23 cellular contexts compared by ENCODE assay signal in the genomic region with DNA sequence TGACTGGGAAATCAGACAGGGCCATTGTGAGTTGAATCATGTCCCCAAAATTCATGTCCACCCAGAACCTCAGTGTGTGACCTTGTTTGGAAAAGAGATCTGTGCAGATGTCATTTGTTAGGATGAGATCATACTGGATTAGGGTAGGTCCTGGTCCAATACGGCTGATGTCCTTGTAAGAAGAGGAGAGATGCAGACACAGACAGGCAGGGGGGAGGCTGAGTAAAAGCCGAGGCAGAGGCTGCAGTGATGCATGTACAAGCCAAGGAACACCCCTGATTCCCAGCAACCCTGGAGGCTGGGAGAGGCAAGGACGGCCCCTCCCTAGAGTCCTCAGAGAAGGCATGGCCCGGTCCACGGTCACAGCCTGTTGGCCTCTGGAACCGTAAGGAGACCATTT. TPM values are rescaled to one million over a fixed set of nuclear protein-coding genes. Genes with fewer than 3 reads are reported as not detected.
DNase-seq lines count a peak whose midpoint lies in the region; ATAC-seq, FAIRE-seq and TF ChIP-seq lines count a peak whose summit lies in the region.
"Had no signal": no experiment of that assay in that cellular context is flagged by ENCODE, and none has a peak within 500 bp of the region (broad histone marks: within the 10 kb centered on the region; RNA-seq: fewer than 3 reads in every experiment).

No MANE protein-coding gene starts in this region.

- TF ChIP-seq EP300 in K562 (IDR thresholded peaks at IDR 0.05; ENCODE audit: low read length): no peak
- no peak for TF ChIP-seq EP300 in suprapubic skin (IDR thresholded peaks at IDR 0.05)

- H3K79me2 ChIP-seq in K562 (ENCODE audit: control insufficient read depth, insufficient read depth, low read length): no peaks in the 10 kb centered on the region

- 54% methylated on average over 6 of the region's 6 CpGs for WGBS in K562 (ENCODE audit: insufficient coverage, low coverage, missing lambda C conversion rate)
- no CpG with 5 or more reads among the region's 6 CpGs for WGBS in neuronal stem cell (ENCODE audit: extremely low coverage in 2 of 2, insufficient read length in 2 of 2, insufficient replicate concordance in 1 of 2), 2 donors
- 23% methylated on average over 2 of the region's 6 CpGs for WGBS in suprapubic skin

- ATAC-seq in K562: no peak
- ATAC-seq in HG03108 (IDR thresholded peaks at IDR 0.05; ENCODE audit: unreplicated experiment): no peak

- TF ChIP-seq RAD21 in K562 (CRISPR knock-in tag; conservative IDR thresholded peaks at IDR 0.05 in 1 of 2, IDR thresholded peaks at IDR 0.05 in 1 of 2): no peak

- no peak overlapping the region for H2BK5ac ChIP-seq in neuronal stem cell (ENCODE audit: low read length)

- no peak for DNase-seq in K562 (ENCODE audit: extremely low read depth in 1 of 4, low spot score in 3 of 4)
- DNase-seq in left ventricle myocardium inferior: peak; percentile 44
- DNase-seq in neuronal stem cell (ENCODE audit: low spot score): no peak
- no peak for DNase-seq in suprapubic skin (ENCODE audit: low spot score in 2 of 2)
- DNase-seq in SHP77 treated with DMSO at 0.1 percent for 48 hours (lab: John Stamatoyannopoulos, UW): no peak
- DNase-seq in MG63: no peak
- DNase-seq: BE2C, DMS53, GDM1, KG1, NCI-H1105, NCI-H2029 treated with DMSO at 0.1 percent for 48 hours, NCI-H345, NCI-H524, NCI-H82, Peyer's patch had no signal

- no peak overlapping the region for H2AK5ac ChIP-seq in neuronal stem cell (ENCODE audit: low read depth, low read length)

- in situ Hi-C loops in K562 (cut with MboI): no loop called here

- H3K27ac ChIP-seq in K562 (ENCODE audit: extremely low read depth, low read depth, low read length) (no peak overlapping the region), left ventricle myocardium inferior (replicated peaks) (peak overlapping the region; percentile 91), neuronal stem cell (replicated peaks; ENCODE audit: low read length) (no peak overlapping the region), suprapubic skin (peak overlapping the region; percentile 35)
- H3K27ac ChIP-seq: Peyer's patch had no signal

- peak overlapping the region; percentile 23 for H4K8ac ChIP-seq in neuronal stem cell (ENCODE audit: low read depth, low read length)

- no peak overlapping the region for H2BK15ac ChIP-seq in neuronal stem cell (ENCODE audit: low read length)

- POLR2A ChIA-PET in K562 (lab: Yijun Ruan, JAX): interaction anchor here (2.3 kb wide), 1 partner anchor 34 kb away, joined by 34 read pairs; no protein-coding TSS in a partner anchor

- H3K9me3 ChIP-seq in K562 (replicated peaks; ENCODE audit: control insufficient read depth, insufficient read depth, low read depth, low read length) (no peaks in the 10 kb centered on the region), left ventricle myocardium inferior (replicated peaks) (no peaks in the 10 kb centered on the region), neuronal stem cell (replicated peaks in 1 of 2; ENCODE audit: control insufficient read depth in 2 of 2, insufficient read depth in 1 of 2, low read depth in 1 of 2, low read length in 2 of 2) (no peaks in the 10 kb centered on the region), suprapubic skin (no peaks in the 10 kb centered on the region), MG63 (no peaks in the 10 kb centered on the region)
- H3K9me3 ChIP-seq: BE2C, Peyer's patch had no signal

- CTCF ChIA-PET in K562 (lab: Yijun Ruan, JAX; ENCODE audit: low intra/inter-chr PET ratio): no interaction called here

- H3K14ac ChIP-seq in neuronal stem cell (ENCODE audit: low read length): peak overlapping the region; percentile 82

- H2AFZ ChIP-seq in K562 (ENCODE audit: low read depth, low read length): peak overlapping the region; percentile 57; the same call in 1 of the 2 replicates
- H2AFZ ChIP-seq in neuronal stem cell (ENCODE audit: low read length): no peak overlapping the region

- H3K4me1 ChIP-seq in K562 (replicated peaks in 1 of 2; ENCODE audit: control insufficient read depth in 2 of 2, insufficient read depth in 2 of 2, low read length in 2 of 2) (peaks cover 12 to 44% of the 10 kb centered on the region in 2 experiments), left ventricle myocardium inferior (peaks cover 48% of the 10 kb centered on the region), neuronal stem cell (ENCODE audit: control insufficient read depth in 2 of 2, insufficient read depth in 1 of 2, low read depth in 1 of 2, low read length in 2 of 2) (no peaks in the 10 kb centered on the region), suprapubic skin (peaks cover 5% of the 10 kb centered on the region)
- H3K4me1 ChIP-seq: Peyer's patch had no signal

- TF ChIP-seq CTCF in K562 (IDR thresholded peaks at IDR 0.05 in 2 of 3, conservative IDR thresholded peaks at IDR 0.05 in 1 of 3; ENCODE audit: insufficient read depth in 2 of 3, low read depth in 1 of 3, low read length in 3 of 3): no peak
- no peak for TF ChIP-seq CTCF in left ventricle myocardium inferior (IDR thresholded peaks at IDR 0.05; ENCODE audit: borderline replicate concordance)
- no peak for TF ChIP-seq CTCF in suprapubic skin (IDR thresholded peaks at IDR 0.05)

- no peak overlapping the region for H2BK120ac ChIP-seq in neuronal stem cell (ENCODE audit: low read depth, low read length)

- H3K36me3 ChIP-seq in K562 (ENCODE audit: control insufficient read depth, insufficient read depth, low read length): no peaks in the 10 kb centered on the region
- no peaks in the 10 kb centered on the region for H3K36me3 ChIP-seq in left ventricle myocardium inferior
- no peaks in the 10 kb centered on the region for H3K36me3 ChIP-seq in neuronal stem cell (replicated peaks in 1 of 2; ENCODE audit: control insufficient read depth in 2 of 2, insufficient read depth in 2 of 2, low read length in 2 of 2)
- H3K36me3 ChIP-seq in suprapubic skin: no peaks in the 10 kb centered on the region
- H3K36me3 ChIP-seq in MG63: no peaks in the 10 kb centered on the region
- H3K36me3 ChIP-seq: BE2C, Peyer's patch had no signal

- no peaks in the 10 kb centered on the region for H4K20me1 ChIP-seq in K562 (replicated peaks; ENCODE audit: control insufficient read depth, insufficient read depth, low read length)

- H3K4me2 ChIP-seq in K562 (ENCODE audit: insufficient read depth, low read length) (no peak overlapping the region), neuronal stem cell (ENCODE audit: insufficient read depth, low read length, poor library complexity, severe bottlenecking) (no peak overlapping the region)

- no TSS peak for BruUV-seq in K562 (replicated peaks; lab: Mats Ljungman, UMichigan)

- H3K79me1 ChIP-seq in neuronal stem cell (ENCODE audit: low read depth, low read length): peaks cover 3% of the 10 kb centered on the region

- no peak overlapping the region for H3K18ac ChIP-seq in neuronal stem cell (ENCODE audit: low read length)

- H3K4me3 ChIP-seq in K562 (no peak overlapping the region), left ventricle myocardium inferior (no peak overlapping the region), neuronal stem cell (ENCODE audit: low read length in 2 of 2) (no peak overlapping the region), suprapubic skin (no peak overlapping the region), MG63 (no peak overlapping the region)
- H3K4me3 ChIP-seq: Peyer's patch had no signal

- FAIRE-seq in K562 (lab: Jason Lieb, UNC): no peak
- FAIRE-seq: D721Med, GM18507, H54 had no signal

- TF ChIP-seq POLR2A in K562 (conservative IDR thresholded peaks at IDR 0.05): no peak
- no peak for TF ChIP-seq POLR2A in suprapubic skin (IDR thresholded peaks at IDR 0.05)

- no peak overlapping the region for H4K91ac ChIP-seq in neuronal stem cell (ENCODE audit: low read depth, low read length, poor library complexity)

- H2BK12ac ChIP-seq in neuronal stem cell (ENCODE audit: low read length): peak overlapping the region; percentile 16

- no peak overlapping the region for H3K4ac ChIP-seq in neuronal stem cell (ENCODE audit: low read length)

- H3K27me3 ChIP-seq in K562 (ENCODE audit: control insufficient read depth in 2 of 2, insufficient read depth in 2 of 2, low read length in 2 of 2) (peaks cover 0 to 2% of the 10 kb centered on the region in 2 experiments; a peak in 2 of 5 replicates), left ventricle myocardium inferior (ENCODE audit: low read depth) (no peaks in the 10 kb centered on the region), neuronal stem cell (ENCODE audit: control insufficient read depth in 3 of 3, insufficient read depth in 3 of 3, low read depth in 1 of 3, low read length in 3 of 3) (peaks cover 0 to 18% (median 0%) of the 10 kb centered on the region in 3 experiments), suprapubic skin (peaks cover 19% of the 10 kb centered on the region), MG63 (peaks cover 13% of the 10 kb centered on the region)
- H3K27me3 ChIP-seq: BE2C, Peyer's patch had no signal

- intact Hi-C loops in K562 (cut with micrococcal nuclease) (no loop called here), left ventricle myocardium inferior (cut with micrococcal nuclease) (no loop called here)

- H3K9ac ChIP-seq in K562 (ENCODE audit: insufficient read depth in 1 of 2, low read depth in 2 of 2, low read length in 2 of 2): peak overlapping the region in 1 of 2 experiments; percentile 53; a peak in 1 of 4 replicates
- H3K9ac ChIP-seq in neuronal stem cell (ENCODE audit: low read depth, low read length, poor library complexity): peak overlapping the region; percentile 70

- no peak overlapping the region for H3K23ac ChIP-seq in neuronal stem cell (ENCODE audit: low read depth, low read length, poor library complexity)

- no peaks in the 10 kb centered on the region for H3K9me1 ChIP-seq in K562 (ENCODE audit: control insufficient read depth, insufficient read depth, low read length)

RNA-seq across cellular contexts. Expression of a gene that starts 15.9 kb away (rescaled TPM):
- not detected in 2 replicates for total RNA-seq in K562 (2011; cell fraction: chromatin; rRNA removed; ENCODE audit: low replicate concordance)
- not detected in 2 replicates for total RNA-seq in K562 (2011; cell fraction: nucleolus; rRNA removed)
- not detected in 2 replicates for total RNA-seq in K562 (2011; cell fraction: nucleoplasm; rRNA removed)
- not detected in 2 replicates for total RNA-seq in K562 (2014; rRNA removed)
- not detected in 2 replicates for total RNA-seq in K562 (2014; rRNA removed; fragmentation: Illumina TruSeq; extraction: Trizol)
- not detected in 2 replicates for total RNA-seq in K562 (2015; rRNA removed; fragmentation: Illumina TruSeq; extraction: Trizol)
- not detected in 2 replicates for total RNA-seq in K562 (2021)
- polyA plus RNA-seq in K562 (2011; rRNA removed): not detected in 2 replicates
- polyA plus RNA-seq in K562 (2011; cell fraction: cytosol; rRNA removed): not detected in 2 replicates
- polyA plus RNA-seq in K562 (2011; cell fraction: nucleus; rRNA removed): not detected in 2 replicates
- not detected in 2 replicates for polyA plus RNA-seq in K562 (2012)
- not detected in 2 replicates for polyA plus RNA-seq in K562 (2014; fragmentation: Illumina TruSeq; extraction: Trizol)
- polyA plus RNA-seq in K562 (2014; fragmentation: Nextera tagmentation; extraction: Ambion mirVana): not detected
- polyA plus RNA-seq in K562 (2014; rRNA removed): not detected in 2 replicates
- not detected in 2 replicates for polyA minus RNA-seq in K562 (2011; rRNA and poly(A)+ RNA removed)
- not detected in 2 replicates for polyA minus RNA-seq in K562 (2011; cell fraction: cytosol; rRNA and poly(A)+ RNA removed)
- polyA minus RNA-seq in K562 (2011; cell fraction: nucleus; rRNA and poly(A)+ RNA removed): not detected in 2 replicates
- 119 TPM for total RNA-seq in left ventricle myocardium inferior
- 5.4 TPM for polyA plus RNA-seq in neuronal stem cell (2013, experiment 1 of 2)
- 5.2 TPM for polyA plus RNA-seq in neuronal stem cell (2013, experiment 2 of 2)
- not detected for total RNA-seq in suprapubic skin
- not detected in 2 replicates for total RNA-seq in MG63 (2014; rRNA removed; shearing (Covaris generic); ENCODE audit: low replicate concordance)
- total RNA-seq: A673, HT1080, Peyer's patch, SK-MEL-5 had no signal

RNA-seq across cellular contexts. Expression of a gene that starts 27.0 kb away (rescaled TPM):
- total RNA-seq in K562 (2011; cell fraction: chromatin; rRNA removed; ENCODE audit: low replicate concordance): not detected in 2 replicates
- not detected in 2 replicates for total RNA-seq in K562 (2011; cell fraction: nucleolus; rRNA removed)
- total RNA-seq in K562 (2011; cell fraction: nucleoplasm; rRNA removed): not detected in 2 replicates
- total RNA-seq in K562 (2014; rRNA removed) (not detected in 2 replicates), K562 (2014; rRNA removed; fragmentation: Illumina TruSeq; extraction: Trizol) (not detected in 2 replicates), K562 (2015; rRNA removed; fragmentation: Illumina TruSeq; extraction: Trizol) (not detected in 2 replicates), K562 (2021) (not detected in 2 replicates), left ventricle myocardium inferior (1,100 TPM), suprapubic skin (not detected)
- polyA plus RNA-seq in K562 (2011; rRNA removed) (not detected in 2 replicates), K562 (2014; fragmentation: Illumina TruSeq; extraction: Trizol) (not detected in 2 replicates), K562 (2014; fragmentation: Nextera tagmentation; extraction: Ambion mirVana) (not detected), K562 (2014; rRNA removed) (not detected in 2 replicates)
- not detected in 2 replicates for polyA plus RNA-seq in K562 (2011; cell fraction: cytosol; rRNA removed)
- not detected in 2 replicates for polyA plus RNA-seq in K562 (2011; cell fraction: nucleus; rRNA removed)
- 0.37 and 0.44 TPM in 2 replicates for polyA plus RNA-seq in K562 (2012)
- polyA minus RNA-seq in K562 (2011; rRNA and poly(A)+ RNA removed): not detected in 2 replicates
- polyA minus RNA-seq in K562 (2011; cell fraction: cytosol; rRNA and poly(A)+ RNA removed): not detected in 2 replicates
- polyA minus RNA-seq in K562 (2011; cell fraction: nucleus; rRNA and poly(A)+ RNA removed): not detected in 2 replicates
- polyA plus RNA-seq in neuronal stem cell (2013, experiment 1 of 2): not detected
- polyA plus RNA-seq in neuronal stem cell (2013, experiment 2 of 2): not detected
- total RNA-seq in MG63 (2014; rRNA removed; shearing (Covaris generic); ENCODE audit: low replicate concordance): not detected in 2 replicates
- total RNA-seq: A673, HT1080, Peyer's patch, SK-MEL-5 had no signal

RNA-seq across cellular contexts. Expression of a gene that starts 51.6 kb away (rescaled TPM):
- total RNA-seq in K562 (2011; cell fraction: chromatin; rRNA removed; ENCODE audit: low replicate concordance): 23.5 and 87.3 TPM in 2 replicates
- total RNA-seq in K562 (2011; cell fraction: nucleolus; rRNA removed): 116 and 137 TPM in 2 replicates
- 76.4 and 80.1 TPM in 2 replicates for total RNA-seq in K562 (2011; cell fraction: nucleoplasm; rRNA removed)
- 55.0 and 62.5 TPM in 2 replicates for total RNA-seq in K562 (2014; rRNA removed)
- total RNA-seq in K562 (2014; rRNA removed; fragmentation: Illumina TruSeq; extraction: Trizol): 10.8 and 12.9 TPM in 2 replicates
- 36.8 TPM in 2 replicates for total RNA-seq in K562 (2015; rRNA removed; fragmentation: Illumina TruSeq; extraction: Trizol)
- 57.1 and 57.6 TPM in 2 replicates for total RNA-seq in K562 (2021)
- polyA plus RNA-seq in K562 (2011; rRNA removed): 38.8 and 61.3 TPM in 2 replicates
- 106 and 197 TPM in 2 replicates for polyA plus RNA-seq in K562 (2011; cell fraction: cytosol; rRNA removed)
- 47.0 and 58.8 TPM in 2 replicates for polyA plus RNA-seq in K562 (2011; cell fraction: nucleus; rRNA removed)
- polyA plus RNA-seq in K562 (2012): 35.0 and 51.2 TPM in 2 replicates
- 21.8 and 34.4 TPM in 2 replicates for polyA plus RNA-seq in K562 (2014; fragmentation: Illumina TruSeq; extraction: Trizol)
- 1 to 10 TPM; 2.2 to 3.0 TPM for polyA plus RNA-seq in K562 (2014; fragmentation: Nextera tagmentation; extraction: Ambion mirVana)
- 50.7 and 56.7 TPM in 2 replicates for polyA plus RNA-seq in K562 (2014; rRNA removed)
- polyA minus RNA-seq in K562 (2011; rRNA and poly(A)+ RNA removed): 23.2 and 34.4 TPM in 2 replicates
- 47.3 and 62.2 TPM in 2 replicates for polyA minus RNA-seq in K562 (2011; cell fraction: cytosol; rRNA and poly(A)+ RNA removed)
- 14.8 and 25.5 TPM in 2 replicates for polyA minus RNA-seq in K562 (2011; cell fraction: nucleus; rRNA and poly(A)+ RNA removed)
- total RNA-seq in left ventricle myocardium inferior: 40.9 TPM
- 25.3 TPM for polyA plus RNA-seq in neuronal stem cell (2013, experiment 1 of 2)
- polyA plus RNA-seq in neuronal stem cell (2013, experiment 2 of 2): 24.8 TPM
- total RNA-seq in suprapubic skin: 10 to 100 TPM; 59.5 to 98.4 (median 78.8) TPM
- 43.8 and 57.2 TPM in 2 replicates for total RNA-seq in MG63 (2014; rRNA removed; shearing (Covaris generic); ENCODE audit: low replicate concordance)

RNA-seq across cellular contexts. Expression of a gene that starts 59.9 kb away (rescaled TPM):
- 140 and 357 TPM in 2 replicates for total RNA-seq in K562 (2011; cell fraction: chromatin; rRNA removed; ENCODE audit: low replicate concordance)
- 408 and 448 TPM in 2 replicates for total RNA-seq in K562 (2011; cell fraction: nucleolus; rRNA removed)
- 258 and 294 TPM in 2 replicates for total RNA-seq in K562 (2011; cell fraction: nucleoplasm; rRNA removed)
- 58.5 and 81.4 TPM in 2 replicates for total RNA-seq in K562 (2014; rRNA removed)
- total RNA-seq in K562 (2014; rRNA removed; fragmentation: Illumina TruSeq; extraction: Trizol): 30.7 and 41.6 TPM in 2 replicates
- total RNA-seq in K562 (2015; rRNA removed; fragmentation: Illumina TruSeq; extraction: Trizol): 49.6 and 51.6 TPM in 2 replicates
- total RNA-seq in K562 (2021): 90.8 and 92.9 TPM in 2 replicates
- polyA plus RNA-seq in K562 (2011; rRNA removed): 80.2 and 156 TPM in 2 replicates
- 160 and 179 TPM in 2 replicates for polyA plus RNA-seq in K562 (2011; cell fraction: cytosol; rRNA removed)
- 178 and 231 TPM in 2 replicates for polyA plus RNA-seq in K562 (2011; cell fraction: nucleus; rRNA removed)
- 112 and 129 TPM in 2 replicates for polyA plus RNA-seq in K562 (2012)
- polyA plus RNA-seq in K562 (2014; fragmentation: Illumina TruSeq; extraction: Trizol): 76.9 and 83.7 TPM in 2 replicates
- 10 to 100 TPM; 16.6 to 27.1 TPM for polyA plus RNA-seq in K562 (2014; fragmentation: Nextera tagmentation; extraction: Ambion mirVana)
- 52.7 and 70.2 TPM in 2 replicates for polyA plus RNA-seq in K562 (2014; rRNA removed)
- 77.2 and 82.6 TPM in 2 replicates for polyA minus RNA-seq in K562 (2011; rRNA and poly(A)+ RNA removed)
- 127 and 153 TPM in 2 replicates for polyA minus RNA-seq in K562 (2011; cell fraction: cytosol; rRNA and poly(A)+ RNA removed)
- 55.1 and 85.3 TPM in 2 replicates for polyA minus RNA-seq in K562 (2011; cell fraction: nucleus; rRNA and poly(A)+ RNA removed)
- total RNA-seq in left ventricle myocardium inferior: 61.6 TPM
- polyA plus RNA-seq in neuronal stem cell (2013, experiment 1 of 2): 32.4 TPM
- 31.9 TPM for polyA plus RNA-seq in neuronal stem cell (2013, experiment 2 of 2)
- 10 to 100 TPM; 26.7 to 47.6 (median 37.7) TPM for total RNA-seq in suprapubic skin
- total RNA-seq in MG63 (2014; rRNA removed; shearing (Covaris generic); ENCODE audit: low replicate concordance): 124 and 169 TPM in 2 replicates

Comparison
In these comparisons a context has a peak if more than half of its experiments do, and no peak if none do; other contexts are left out.
1. H3K27ac ChIP-seq: peak in left ventricle myocardium inferior (single experiment) and suprapubic skin (single experiment); none in K562 (single experiment) and neuronal stem cell (single experiment).
2. RNA of a gene that starts 15.9 kb away (total RNA-seq): 119 TPM in left ventricle myocardium inferior (single experiment); not detected in K562, not detected in suprapubic skin and not detected in MG63; every median in the first group is over 100 times any median in the second.
3. RNA of a gene that starts 27.0 kb away (total RNA-seq): 1,100 TPM in left ventricle myocardium inferior (single experiment); not detected in K562, not detected in suprapubic skin and not detected in MG63; every median in the first group is over 100 times any median in the second.